ENCODE assay signal across 8 cellular contexts in genomic region chr17:82236142-82236971, GRCh38. TPM values are rescaled to one million over a fixed set of nuclear protein-coding genes. Genes with fewer than 3 reads are reported as not detected.
DNase-seq lines count a peak whose midpoint lies in the region; ATAC-seq and TF ChIP-seq lines count a peak whose summit lies in the region.

No MANE protein-coding gene starts in this region.

- TF ChIP-seq CTCF in left ventricle myocardium inferior (IDR thresholded peaks at IDR 0.05; ENCODE audit: borderline replicate concordance), result peak; percentile 90

- no peak overlapping the region for H3K27ac ChIP-seq in CD4-positive, CD25-positive, alpha-beta regulatory T cell (ENCODE audit: insufficient read depth, low read length, poor library complexity, severe bottlenecking)
- no peak overlapping the region for H3K27ac ChIP-seq in left ventricle myocardium inferior (replicated peaks)
- H3K27ac ChIP-seq in skeletal muscle tissue (ENCODE audit: low read depth, low read length), result peak overlapping the region; percentile 36

- no peaks in the 10 kb centered on the region for H3K9me3 ChIP-seq in CD4-positive, CD25-positive, alpha-beta regulatory T cell (ENCODE audit: control insufficient read depth in 2 of 2, low read length in 2 of 2)
- H3K9me3 ChIP-seq in left ventricle myocardium inferior (replicated peaks) (no peaks in the 10 kb centered on the region), skeletal muscle tissue (ENCODE audit: control insufficient read depth in 3 of 3, low read length in 3 of 3) (no peaks in the 10 kb centered on the region)

- CTCF ChIA-PET in T-cell (lab: Charles Lee), result interaction anchor here (0.5 to 1.1 kb wide), 7 partner anchors 10 to 87 kb away, joined by 3 to 7 read pairs (median 4); partner anchors contain the start of genes CD7 (in 1 of the 2) and CSNK1D (in 1 of the 2)

- H3K4me3 Mint-ChIP-seq in CD4-positive, CD25-positive, alpha-beta regulatory T cell, result peak overlapping the region in 2 of 4 donors; percentile 49 to 54
- no peak overlapping the region for H3K4me3 Mint-ChIP-seq in T-cell

- no peaks in the 10 kb centered on the region for H3K27me3 ChIP-seq in CD4-positive, CD25-positive, alpha-beta regulatory T cell (ENCODE audit: control insufficient read depth, insufficient read depth, low read length)
- H3K27me3 ChIP-seq in left ventricle myocardium inferior (ENCODE audit: low read depth) (no peaks in the 10 kb centered on the region), skeletal muscle tissue (ENCODE audit: control insufficient read depth in 3 of 3, insufficient read depth in 3 of 3, low read length in 3 of 3) (no peaks in the 10 kb centered on the region)

- peak; percentile 79; the same call in 1 of the 2 replicates for TF ChIP-seq EP300 in Ishikawa (IDR thresholded peaks at IDR 0.05; ENCODE audit: borderline replicate concordance)

- no peaks in the 10 kb centered on the region for H3K36me3 Mint-ChIP-seq in CD4-positive, CD25-positive, alpha-beta regulatory T cell
- H3K36me3 Mint-ChIP-seq in T-cell, result no peaks in the 10 kb centered on the region

- peak; percentile 47 to 72 (median 70) for DNase-seq in CD4-positive, CD25-positive, alpha-beta regulatory T cell
- peak in 31 of 34 experiments; percentile 42 to 71 (median 63) for DNase-seq in T-cell
- DNase-seq in amniotic epithelial cell (ENCODE audit: low read depth), result peak; percentile 52
- peak; percentile 67 for DNase-seq in left ventricle myocardium inferior

- intact Hi-C loops in left ventricle myocardium inferior (cut with micrococcal nuclease), result loop anchor here (10.0 kb wide), 1 partner anchor 88 kb away; no protein-coding TSS in a partner anchor

- peak; percentile 85 for TF ChIP-seq RAD21 in Ishikawa (IDR thresholded peaks at IDR 0.05; ENCODE audit: low read depth)

- ATAC-seq in CD4-positive, CD25-positive, alpha-beta regulatory T cell (ENCODE audit: low read depth in 2 of 2), result peak; percentile 29 to 32
- ATAC-seq in T-cell (replicated peaks in 1 of 4), result peak; percentile 34 to 59 (median 41)
- ATAC-seq in HG02938 (IDR thresholded peaks at IDR 0.05; ENCODE audit: unreplicated experiment), result no peak
- no peak for ATAC-seq in HG02884 (IDR thresholded peaks at IDR 0.05; ENCODE audit: unreplicated experiment)

- no peaks in the 10 kb centered on the region for H3K9me3 Mint-ChIP-seq in CD4-positive, CD25-positive, alpha-beta regulatory T cell
- no peaks in the 10 kb centered on the region for H3K9me3 Mint-ChIP-seq in T-cell

- H3K9ac ChIP-seq in skeletal muscle tissue (ENCODE audit: low read depth in 1 of 3, low read length in 3 of 3), result peak overlapping the region; percentile 53 to 81 (median 59)

- no peak overlapping the region for H3K27ac Mint-ChIP-seq in CD4-positive, CD25-positive, alpha-beta regulatory T cell
- no peak overlapping the region for H3K27ac Mint-ChIP-seq in T-cell

- H3K27me3 Mint-ChIP-seq in CD4-positive, CD25-positive, alpha-beta regulatory T cell, result no peaks in the 10 kb centered on the region
- no peaks in the 10 kb centered on the region for H3K27me3 Mint-ChIP-seq in T-cell

- H3K4me1 Mint-ChIP-seq in CD4-positive, CD25-positive, alpha-beta regulatory T cell, result peaks cover 0 to 40% (median 14%) of the 10 kb centered on the region in 4 donors
- peaks cover 28 to 49% (median 36%) of the 10 kb centered on the region in 3 donors for H3K4me1 Mint-ChIP-seq in T-cell

- H3K4me1 ChIP-seq in CD4-positive, CD25-positive, alpha-beta regulatory T cell (ENCODE audit: control insufficient read depth, insufficient read depth, low read length, poor library complexity, severe bottlenecking), result peaks cover 56% of the 10 kb centered on the region
- H3K4me1 ChIP-seq in left ventricle myocardium inferior (peaks cover 82% of the 10 kb centered on the region), skeletal muscle tissue (ENCODE audit: control insufficient read depth in 3 of 3, insufficient read depth in 3 of 3, low read length in 3 of 3) (peaks cover 87 to 95% (median 92%) of the 10 kb centered on the region in 3 donors)

- H3K4me3 ChIP-seq in CD4-positive, CD25-positive, alpha-beta regulatory T cell (ENCODE audit: low read depth, low read length), result no peak overlapping the region
- H3K4me3 ChIP-seq in left ventricle myocardium inferior (no peak overlapping the region), skeletal muscle tissue (ENCODE audit: low read length in 3 of 3) (peak overlapping the region; percentile 48 to 56 (median 49))

- H3K36me3 ChIP-seq in CD4-positive, CD25-positive, alpha-beta regulatory T cell (ENCODE audit: control insufficient read depth, insufficient read depth, low read length), result no peaks in the 10 kb centered on the region
- H3K36me3 ChIP-seq in left ventricle myocardium inferior (peaks cover 22% of the 10 kb centered on the region), skeletal muscle tissue (ENCODE audit: control insufficient read depth in 3 of 3, insufficient read depth in 3 of 3, low read length in 3 of 3) (peaks cover 0 to 14% (median 11%) of the 10 kb centered on the region in 3 donors)

- POLR2A ChIA-PET in T-cell (lab: Charles Lee), result no interaction called here

TF ChIP-seq in Ishikawa, 13 proteins besides CTCF, POLR2A, EP300 and RAD21:
- TF ChIP-seq EGR1 (IDR thresholded peaks at IDR 0.05) (no peak; the same call in 1 of the 2 replicates), TEAD4 (IDR thresholded peaks at IDR 0.05) (peak; percentile 85), MAX (IDR thresholded peaks at IDR 0.05) (peak; percentile 99), CEBPB (IDR thresholded peaks at IDR 0.05) (peak; percentile 21; the same call in 1 of the 2 replicates), TAF1 (IDR thresholded peaks at IDR 0.05; ENCODE audit: low read depth) (no peak), REST (IDR thresholded peaks at IDR 0.05; ENCODE audit: low read depth) (no peak), ZBTB7A (IDR thresholded peaks at IDR 0.05; ENCODE audit: low read depth) (peak; percentile 87; the same call in 1 of the 2 replicates), YY1 (IDR thresholded peaks at IDR 0.05; ENCODE audit: low read depth) (peak; percentile 35; the same call in 1 of the 2 replicates), TCF12 (IDR thresholded peaks at IDR 0.05; ENCODE audit: low read depth) (peak; percentile 97), FOXM1 (IDR thresholded peaks at IDR 0.05; ENCODE audit: borderline replicate concordance, low read depth) (peak; percentile 82), NFIC (IDR thresholded peaks at IDR 0.05) (peak; percentile 99), USF1 (IDR thresholded peaks at IDR 0.05) (no peak; the same call in none of the 2 replicates), CREB1 (IDR thresholded peaks at IDR 0.05; ENCODE audit: low read depth) (peak; percentile 41; the same call in 1 of the 2 replicates)

RNA-seq across cellular contexts. Expression of gene SLC16A3, which starts 7.5 kb away (rescaled TPM):
- 52.5 TPM for total RNA-seq in CD4-positive, CD25-positive, alpha-beta regulatory T cell
- polyA plus RNA-seq in CD4-positive, CD25-positive, alpha-beta regulatory T cell, result 1 to 10 TPM; 1.5 to 3.3 (median 2.2) TPM
- total RNA-seq in T-cell, result 10 to 100 TPM; 31.9 to 47.3 (median 40.9) TPM
- 8.5 TPM for total RNA-seq in left ventricle myocardium inferior
- total RNA-seq in skeletal muscle tissue, result 13.0 TPM

RNA-seq across cellular contexts. Expression of gene CCDC57, which starts 23.7 kb away (rescaled TPM):
- 76.6 TPM for total RNA-seq in CD4-positive, CD25-positive, alpha-beta regulatory T cell
- polyA plus RNA-seq in CD4-positive, CD25-positive, alpha-beta regulatory T cell, result 10 to 100 TPM; 27.7 to 38.9 (median 33.7) TPM
- total RNA-seq in T-cell (100 to 1,000 TPM in 3 of 5 donors, 10 to 100 TPM in 2; 86.4 to 127 (median 103) TPM), left ventricle myocardium inferior (8.1 TPM), skeletal muscle tissue (11.5 TPM)

RNA-seq across cellular contexts. Expression of gene CSNK1D, which starts 37.1 kb away (rescaled TPM):
- total RNA-seq in CD4-positive, CD25-positive, alpha-beta regulatory T cell, result 333 TPM
- polyA plus RNA-seq in CD4-positive, CD25-positive, alpha-beta regulatory T cell, result 10 to 100 TPM; 41.2 to 50.3 (median 48.6) TPM
- total RNA-seq in T-cell, result 100 to 1,000 TPM; 177 to 273 (median 194) TPM
- 61.8 TPM for total RNA-seq in left ventricle myocardium inferior
- 21.4 TPM for total RNA-seq in skeletal muscle tissue

Comparison
In these comparisons a context has a peak if more than half of its experiments do, and no peak if none do; other contexts are left out.
1. ATAC-seq: peak in CD4-positive, CD25-positive, alpha-beta regulatory T cell (2 of 2) and T-cell (4 of 4); none in HG02938 (single experiment) and HG02884 (single experiment).
2. H3K4me3 ChIP-seq: peak in skeletal muscle tissue (3 of 3); none in CD4-positive, CD25-positive, alpha-beta regulatory T cell (single experiment) and left ventricle myocardium inferior (single experiment).
3. Peak in every context shown above with its lines, with median percentiles within 50 percentile points of each other: DNase-seq.